In the genomic region with DNA sequence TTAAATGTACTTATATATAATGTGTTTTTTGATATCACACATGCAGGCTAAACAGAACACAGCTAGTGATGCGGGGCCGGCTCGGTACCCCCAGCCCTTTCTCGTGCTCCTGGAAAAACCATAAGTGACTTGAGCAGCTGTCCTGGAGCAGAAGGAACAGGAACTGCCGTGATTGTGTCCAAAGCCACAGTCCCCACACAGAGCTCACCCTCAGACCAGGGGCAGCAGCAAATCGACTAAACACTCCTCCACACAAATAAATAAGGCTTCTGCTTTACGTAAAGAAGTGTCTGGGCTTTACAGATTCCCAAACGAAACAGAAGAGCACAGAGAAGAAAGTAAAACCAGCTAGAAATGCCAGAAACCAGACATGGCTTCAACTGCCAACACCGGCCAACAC, we compare ENCODE assay signal across 20 cellular contexts. TPM values are rescaled to one million over a fixed set of nuclear protein-coding genes. Genes with fewer than 3 reads are reported as not detected.
DNase-seq lines count a peak whose midpoint lies in the region; ATAC-seq, FAIRE-seq and TF ChIP-seq lines count a peak whose summit lies in the region.
"Had no signal": no experiment of that assay in that cellular context is flagged by ENCODE, and none has a peak within 500 bp of the region (broad histone marks: within the 10 kb centered on the region; RNA-seq: fewer than 3 reads in every experiment).

No MANE protein-coding gene starts in this region.

- in situ Hi-C loops in IMR-90 (cut with MboI; ENCODE audit: low sequenced_read_pairs) = no loop called here

- no peak; the same call in 1 of the 2 replicates for TF ChIP-seq POLR2A in IMR-90 (IDR thresholded peaks at IDR 0.05; ENCODE audit: low read depth, low read length)

- peak overlapping the region; percentile 83 for H3K18ac ChIP-seq in IMR-90 (ENCODE audit: low read depth, low read length)

- H3K36me3 Mint-ChIP-seq in T-helper 17 cell (ENCODE audit: low read depth) = no peaks in the 10 kb centered on the region

- peak overlapping the region; percentile 97 for H2AK5ac ChIP-seq in IMR-90 (ENCODE audit: low read depth, low read length)

- peak overlapping the region; percentile 100 for H2BK5ac ChIP-seq in IMR-90 (ENCODE audit: low read depth, low read length, poor library complexity, severe bottlenecking)

- H3K4me3 Mint-ChIP-seq in T-helper 17 cell = no peak overlapping the region
- H3K4me3 Mint-ChIP-seq: B cell; CD4-positive, alpha-beta memory T cell; GM23338 had no signal

- peak overlapping the region; percentile 97 for H3K4ac ChIP-seq in IMR-90 (ENCODE audit: low read depth, low read length)

- peak overlapping the region; percentile 52 for H3K23ac ChIP-seq in IMR-90 (ENCODE audit: low read depth, low read length)

- ATAC-seq in IMR-90 (ENCODE audit: low read depth) (peak; percentile 3; the same call in 1 of the 2 replicates), T-helper 17 cell (no peak), foreskin keratinocyte (no peak), pancreas (no peak)

- 75% methylated on average over 2 of the region's 9 CpGs; no CpG with 5 or more reads in 1 of the 2 experiments for WGBS in IMR-90 (ENCODE audit: extremely low coverage in 2 of 2, insufficient read length in 1 of 2), 2 experiments
- 86 to 92% methylated on average over 9 of the region's 9 CpGs for WGBS in pancreas, 2 donors

- CTCF ChIA-PET in IMR-90 (lab: Yijun Ruan, JAX) = interaction anchor here (0.9 to 1.4 kb wide), 3 partner anchors 14 to 142 kb away, joined by 3 to 6 read pairs (median 4); no protein-coding TSS in a partner anchor

- H2AK9ac ChIP-seq in IMR-90 (replicated peaks; ENCODE audit: low read depth, low read length, poor library complexity) = peak overlapping the region; percentile 91

- H3K36me3 ChIP-seq in IMR-90 (ENCODE audit: control insufficient read depth, insufficient read depth, low read length) (peaks cover 58% of the 10 kb centered on the region), skeletal muscle satellite cell (ENCODE audit: insufficient read depth, low read length) (peaks cover 67% of the 10 kb centered on the region), pancreas (peaks cover 0 to 30% (median 13%) of the 10 kb centered on the region in 3 donors)

- H3K9me3 ChIP-seq in IMR-90 (ENCODE audit: control insufficient read depth, insufficient read depth, low read length) = no peaks in the 10 kb centered on the region
- H3K9me3 ChIP-seq in T-helper 17 cell (ENCODE audit: control insufficient read depth, low read length, poor library complexity, severe bottlenecking) = no peaks in the 10 kb centered on the region
- H3K9me3 ChIP-seq in skeletal muscle satellite cell (replicated peaks; ENCODE audit: low read length) = no peaks in the 10 kb centered on the region
- H3K9me3 ChIP-seq in pancreas = no peaks in the 10 kb centered on the region

- H3K9ac ChIP-seq in IMR-90 (ENCODE audit: low read depth, low read length) = peak overlapping the region; percentile 16
- H3K9ac ChIP-seq in skeletal muscle satellite cell (ENCODE audit: low read depth, low read length) = peak overlapping the region; percentile 48

- POLR2A ChIA-PET in IMR-90 (lab: Charles Lee; ENCODE audit: unreplicated experiment) = interaction anchor here (0.9 kb wide), 1 partner anchor 9 kb away, joined by 5 read pairs; the partner anchor contains the start of gene UBE2J2

- peak overlapping the region; percentile 43 to 97 for H4K8ac ChIP-seq in IMR-90 (ENCODE audit: low read depth in 2 of 2, low read length in 2 of 2)

- H3K27ac ChIP-seq in IMR-90 (ENCODE audit: insufficient read depth, low read length) (peak overlapping the region; percentile 98), foreskin keratinocyte (peak overlapping the region; percentile 10), pancreas (no peak overlapping the region)

- H3K4me3 ChIP-seq in IMR-90 (ENCODE audit: insufficient read depth, low read depth, low read length) = no peak overlapping the region
- H3K4me3 ChIP-seq in skeletal muscle satellite cell (ENCODE audit: low read length) = no peak overlapping the region
- H3K4me3 ChIP-seq in pancreas = no peak overlapping the region
- H3K4me3 ChIP-seq: GM23338 had no signal

- peak overlapping the region; percentile 35 for H3K14ac ChIP-seq in IMR-90 (replicated peaks; ENCODE audit: low read depth, low read length)

- DNase-seq in IMR-90 = peak; percentile 61
- no peak for DNase-seq in T-helper 17 cell
- no peak for DNase-seq in foreskin keratinocyte
- no peak for DNase-seq in NCI-H2227 treated with DMSO at 0.1 percent for 48 hours (lab: John Stamatoyannopoulos, UW)
- DNase-seq in pancreas = no peak
- no peak for DNase-seq in COLO829 (ENCODE audit: low spot score)
- DNase-seq: CD4-positive, alpha-beta memory T cell; DMS79; KG1; NCI-H1048; NCI-H146; NCI-H2081; NCI-H510A; NCI-H774; SHP77 had no signal

- H4K20me1 ChIP-seq in IMR-90 (ENCODE audit: insufficient read depth, low read length) = peaks cover 5% of the 10 kb centered on the region

- H3K9me1 ChIP-seq in IMR-90 (ENCODE audit: insufficient read depth, low read length) = peaks cover 26% of the 10 kb centered on the region

- peak overlapping the region; percentile 19 for H3K27ac Mint-ChIP-seq in T-helper 17 cell
- H3K27ac Mint-ChIP-seq: B cell; CD4-positive, alpha-beta memory T cell; GM23338 had no signal

- no peak overlapping the region for H2AFZ ChIP-seq in IMR-90 (replicated peaks; ENCODE audit: low read length, poor library complexity)
- H2AFZ ChIP-seq: GM23338 had no signal

- no peak for TF ChIP-seq RAD21 in IMR-90 (IDR thresholded peaks at IDR 0.05; ENCODE audit: low read length)

- peak overlapping the region; percentile 16 for H2BK15ac ChIP-seq in IMR-90 (ENCODE audit: low read depth, low read length)

- H2BK120ac ChIP-seq in IMR-90 (ENCODE audit: low read depth, low read length) = peak overlapping the region; percentile 99

- peak overlapping the region; percentile 54; the same call in 1 of the 2 replicates for H3K56ac ChIP-seq in IMR-90 (ENCODE audit: extremely low read depth, insufficient read depth, low read length)

- intact Hi-C loops in IMR-90 (cut with micrococcal nuclease) = no loop called here
- intact Hi-C loops in pancreas (cut with DNase I) = no loop called here

- dilution Hi-C loops in IMR-90 (cut with HindIII; ENCODE audit: low sequenced_read_pairs, unreplicated experiment) = no loop called here

- no peak for FAIRE-seq in pancreas (lab: Jason Lieb, UNC)
- FAIRE-seq: D721Med had no signal

- peaks cover 21% of the 10 kb centered on the region for H3K4me1 Mint-ChIP-seq in T-helper 17 cell

- H4K5ac ChIP-seq in IMR-90 (ENCODE audit: low read depth, low read length) = peak overlapping the region; percentile 55

- no peaks in the 10 kb centered on the region for H3K27me3 Mint-ChIP-seq in T-helper 17 cell
- H3K27me3 Mint-ChIP-seq: B cell; CD4-positive, alpha-beta memory T cell had no signal

- peak overlapping the region; percentile 20 for H3K4me2 ChIP-seq in IMR-90 (ENCODE audit: low read depth, low read length)
- H3K4me2 ChIP-seq in skeletal muscle satellite cell (ENCODE audit: low read length) = peak overlapping the region; percentile 31
- H3K4me2 ChIP-seq: GM23338 had no signal

- TF ChIP-seq CTCF in IMR-90 (conservative IDR thresholded peaks at IDR 0.05; ENCODE audit: low read depth, low read length) = no peak
- no peak for TF ChIP-seq CTCF in foreskin keratinocyte (conservative IDR thresholded peaks at IDR 0.05)
- TF ChIP-seq CTCF in pancreas (IDR thresholded peaks at IDR 0.05) = no peak

- H3K27me3 ChIP-seq in IMR-90 (ENCODE audit: control insufficient read depth, insufficient read depth, low read length) = no peaks in the 10 kb centered on the region
- no peaks in the 10 kb centered on the region for H3K27me3 ChIP-seq in foreskin keratinocyte
- H3K27me3 ChIP-seq in skeletal muscle satellite cell (ENCODE audit: control insufficient read depth, insufficient read depth, low read length) = no peaks in the 10 kb centered on the region
- H3K27me3 ChIP-seq in pancreas = no peaks in the 10 kb centered on the region

- H2BK20ac ChIP-seq in IMR-90 (ENCODE audit: low read depth, low read length) = peak overlapping the region; percentile 63

- peaks cover 26 to 63% of the 10 kb centered on the region in 2 experiments for H3K79me1 ChIP-seq in IMR-90 (ENCODE audit: low read depth in 1 of 2, low read length in 2 of 2)

- H3K4me1 ChIP-seq in IMR-90 (ENCODE audit: control insufficient read depth, insufficient read depth, low read length) (peaks cover 34% of the 10 kb centered on the region), foreskin keratinocyte (peaks cover 9% of the 10 kb centered on the region), skeletal muscle satellite cell (ENCODE audit: control insufficient read depth, insufficient read depth, low read length) (peaks cover 23% of the 10 kb centered on the region), pancreas (no peaks in the 10 kb centered on the region)

- H4K91ac ChIP-seq in IMR-90 (ENCODE audit: insufficient read depth, low read depth, low read length) = peak overlapping the region; percentile 85

- no TSS peak for BruUV-seq in IMR-90 (replicated peaks; lab: Mats Ljungman, UMichigan)

RNA-seq across cellular contexts. Expression of gene UBE2J2, which starts 9.6 kb away (rescaled TPM):
- total RNA-seq in IMR-90 (2012; rRNA removed) = 20.3 and 20.6 TPM in 2 replicates
- polyA plus RNA-seq in IMR-90 (2012; rRNA removed) = 62.3 and 67.5 TPM in 2 replicates
- polyA plus RNA-seq in IMR-90 (2012; cell fraction: cytosol; rRNA removed) = 55.5 and 69.4 TPM in 2 replicates
- polyA plus RNA-seq in IMR-90 (2012; cell fraction: nucleus; rRNA removed; ENCODE audit: low replicate concordance) = 93.5 and 102 TPM in 2 replicates
- 10 to 100 TPM; 50.6 to 57.7 TPM for total RNA-seq in T-helper 17 cell
- 51.6 and 55.3 TPM in 2 replicates for total RNA-seq in foreskin keratinocyte
- polyA plus RNA-seq in foreskin keratinocyte = 73.2 and 78.7 TPM in 2 replicates
- total RNA-seq in skeletal muscle satellite cell (2012; rRNA removed) = 29.5 and 31.9 TPM in 2 replicates
- total RNA-seq in pancreas = 10 to 100 TPM; 20.8 to 30.4 (median 22.3) TPM
- 10 to 100 TPM; 34.1 to 44.5 TPM for polyA plus RNA-seq in pancreas

RNA-seq across cellular contexts. Expression of gene SCNN1D, which starts 16.2 kb away (rescaled TPM):
- total RNA-seq in IMR-90 (2012; rRNA removed) (0.18 and 0.28 TPM in 2 replicates), T-helper 17 cell (1 to 10 TPM; 4.6 to 8.0 TPM), foreskin keratinocyte (0.25 and 0.41 TPM in 2 replicates), pancreas (1 to 10 TPM in 5 of 6 donors, under 1 TPM in 1; 0.66 to 6.1 (median 1.6) TPM)
- polyA plus RNA-seq in IMR-90 (2012; rRNA removed) (3.7 and 4.4 TPM in 2 replicates), foreskin keratinocyte (0.39 and 0.47 TPM in 2 replicates), pancreas (10 to 100 TPM; 20.6 to 22.0 TPM)
- 1.7 and 3.1 TPM in 2 replicates for polyA plus RNA-seq in IMR-90 (2012; cell fraction: cytosol; rRNA removed)
- polyA plus RNA-seq in IMR-90 (2012; cell fraction: nucleus; rRNA removed; ENCODE audit: low replicate concordance) = 45.3 and 115 TPM in 2 replicates
- total RNA-seq in skeletal muscle satellite cell (2012; rRNA removed) = 0.25 and 0.44 TPM in 2 replicates

RNA-seq across cellular contexts. Expression of gene C1QTNF12, which starts 17.5 kb away (rescaled TPM):
- total RNA-seq in IMR-90 (2012; rRNA removed) (0.36 TPM in 1 of 2 replicates, not detected in the other), T-helper 17 cell (1 to 10 TPM in 1 of 2 donors, under 1 TPM in 1; 0.91 to 2.0 TPM), foreskin keratinocyte (0.53 and 1.0 TPM in 2 replicates), pancreas (1 to 10 TPM in 3 of 6 donors, under 1 TPM in 3; 0.43 to 1.7 (median 0.93) TPM)
- polyA plus RNA-seq in IMR-90 (2012; rRNA removed) (1.1 and 2.6 TPM in 2 replicates), foreskin keratinocyte (0.75 and 1.1 TPM in 2 replicates), pancreas (1 to 10 TPM; 2.5 to 4.8 TPM)
- 0.65 and 0.84 TPM in 2 replicates for polyA plus RNA-seq in IMR-90 (2012; cell fraction: cytosol; rRNA removed)
- 8.4 and 27.4 TPM in 2 replicates for polyA plus RNA-seq in IMR-90 (2012; cell fraction: nucleus; rRNA removed; ENCODE audit: low replicate concordance)
- 0.44 TPM in 1 of 2 replicates, not detected in the other for total RNA-seq in skeletal muscle satellite cell (2012; rRNA removed)
- total RNA-seq: M059J had no signal

RNA-seq across cellular contexts. Expression of gene B3GALT6, which starts 32.0 kb away (rescaled TPM):
- total RNA-seq in IMR-90 (2012; rRNA removed) = 12.2 and 18.3 TPM in 2 replicates
- polyA plus RNA-seq in IMR-90 (2012; rRNA removed) = 23.0 and 29.2 TPM in 2 replicates
- polyA plus RNA-seq in IMR-90 (2012; cell fraction: cytosol; rRNA removed) = 24.3 and 37.0 TPM in 2 replicates
- polyA plus RNA-seq in IMR-90 (2012; cell fraction: nucleus; rRNA removed; ENCODE audit: low replicate concordance) = 10.2 and 16.5 TPM in 2 replicates
- total RNA-seq in T-helper 17 cell = 1 to 10 TPM; 8.4 to 9.4 TPM
- 12.2 and 12.7 TPM in 2 replicates for total RNA-seq in foreskin keratinocyte
- polyA plus RNA-seq in foreskin keratinocyte = 13.1 and 13.6 TPM in 2 replicates
- total RNA-seq in skeletal muscle satellite cell (2012; rRNA removed) = 16.0 and 20.8 TPM in 2 replicates
- total RNA-seq in pancreas = 10 to 100 TPM in 3 of 6 donors, 1 to 10 TPM in 3; 6.2 to 13.4 (median 9.0) TPM
- 1 to 10 TPM; 8.7 to 8.9 TPM for polyA plus RNA-seq in pancreas

RNA-seq across cellular contexts. Expression of gene SDF4, which starts 32.2 kb away (rescaled TPM):
- total RNA-seq in IMR-90 (2012; rRNA removed) = 57.0 and 69.4 TPM in 2 replicates
- polyA plus RNA-seq in IMR-90 (2012; rRNA removed) = 250 and 252 TPM in 2 replicates
- polyA plus RNA-seq in IMR-90 (2012; cell fraction: cytosol; rRNA removed) = 292 and 384 TPM in 2 replicates
- polyA plus RNA-seq in IMR-90 (2012; cell fraction: nucleus; rRNA removed; ENCODE audit: low replicate concordance) = 224 and 287 TPM in 2 replicates
- total RNA-seq in T-helper 17 cell = 100 to 1,000 TPM; 129 to 146 TPM
- 81.9 and 92.3 TPM in 2 replicates for total RNA-seq in foreskin keratinocyte
- 106 and 112 TPM in 2 replicates for polyA plus RNA-seq in foreskin keratinocyte
- total RNA-seq in skeletal muscle satellite cell (2012; rRNA removed) = 92.8 and 101 TPM in 2 replicates
- 10 to 100 TPM; 68.3 to 99.4 (median 74.2) TPM for total RNA-seq in pancreas
- 10 to 100 TPM; 74.0 to 96.6 TPM for polyA plus RNA-seq in pancreas

Comparison
In these comparisons a context has a peak if more than half of its experiments do, and no peak if none do; other contexts are left out.
1. H3K27ac ChIP-seq: peak in IMR-90 (single experiment) and foreskin keratinocyte (single experiment); none in pancreas (0 of 4).